8 cellular contexts compared by ENCODE assay signal in the genomic region with DNA sequence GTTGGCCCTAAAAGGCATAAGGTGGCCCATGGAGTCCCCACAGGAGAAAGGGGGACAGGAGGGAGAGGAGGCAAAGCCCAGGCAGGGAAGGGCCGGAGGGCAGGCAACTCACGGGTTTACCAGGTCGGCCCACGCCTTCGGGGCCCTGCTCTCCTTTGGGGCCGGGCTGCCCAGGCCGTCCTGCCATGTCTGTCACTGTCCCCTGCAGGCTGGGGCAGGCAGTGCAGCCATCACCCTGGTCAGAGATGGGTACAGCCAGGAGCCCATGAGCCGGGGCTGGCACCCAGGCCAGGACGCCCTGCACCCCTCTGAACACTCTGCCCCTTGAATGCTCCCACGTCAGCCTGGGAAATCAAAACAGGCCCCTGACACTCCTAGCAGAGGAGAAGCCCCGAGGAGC. TPM values are rescaled to one million over a fixed set of nuclear protein-coding genes. Genes with fewer than 3 reads are reported as not detected.
DNase-seq lines count a peak whose midpoint lies in the region; ATAC-seq and TF ChIP-seq lines count a peak whose summit lies in the region.

No MANE protein-coding gene starts in this region.

- no peak overlapping the region for H3K27ac ChIP-seq in HL-60 (replicated peaks)
- H3K27ac ChIP-seq in brain microvascular endothelial cell, result no peak overlapping the region
- H3K27ac ChIP-seq in tibial artery, result peak overlapping the region in 1 of 2 donors; percentile 21
- H3K27ac ChIP-seq in testis, result no peak overlapping the region

- H3K4me3 ChIP-seq in HL-60 (replicated peaks; ENCODE audit: insufficient read depth, low read length) (no peak overlapping the region), brain microvascular endothelial cell (ENCODE audit: low read depth, low read length) (no peak overlapping the region), mucosa of descending colon (no peak overlapping the region), tibial artery (no peak overlapping the region), testis (no peak overlapping the region)

- in situ Hi-C loops in brain microvascular endothelial cell (cut with HindIII; ENCODE audit: low pct_ligation_motif_present, low sequenced_read_pairs), result no loop called here

- H3K36me3 ChIP-seq in brain microvascular endothelial cell (replicated peaks) (peaks cover 4% of the 10 kb centered on the region), mucosa of descending colon (ENCODE audit: low read depth) (no peaks in the 10 kb centered on the region), tibial artery (peaks cover 0 to 88% (median 54%) of the 10 kb centered on the region in 3 donors), testis (ENCODE audit: low read depth, missing control alignments) (no peaks in the 10 kb centered on the region)

- H3K9me3 ChIP-seq in mucosa of descending colon (no peaks in the 10 kb centered on the region), tibial artery (no peaks in the 10 kb centered on the region), testis (no peaks in the 10 kb centered on the region)

- peak; percentile 90 for ATAC-seq in mucosa of descending colon

- WGBS in testis, 2 donors, result 82 to 100% methylated on average over 2 to 11 of the region's 11 CpGs

- peak; percentile 19 for TF ChIP-seq CTCF in HL-60 (IDR thresholded peaks at IDR 0.05; ENCODE audit: insufficient read depth, low read length)
- TF ChIP-seq CTCF in brain microvascular endothelial cell (IDR thresholded peaks at IDR 0.05; ENCODE audit: low read depth, low read length, missing control alignments), result peak; percentile 60
- TF ChIP-seq CTCF in mucosa of descending colon (IDR thresholded peaks at IDR 0.05), result peak; percentile 33
- TF ChIP-seq CTCF in tibial artery (IDR thresholded peaks at IDR 0.05), result peak in 1 of 2 experiments; percentile 13
- TF ChIP-seq CTCF in testis (IDR thresholded peaks at IDR 0.05), result peak in 1 of 3 experiments; percentile 10

- intact Hi-C loops in mucosa of descending colon (cut with DNase I, micrococcal nuclease) (no loop called here), tibial artery (cut with DNase I; ENCODE audit: low total_unique reads) (no loop called here), testis (cut with DNase I; ENCODE audit: low total_unique reads) (no loop called here)

- H3K4me1 ChIP-seq in mucosa of descending colon (ENCODE audit: low read depth), result no peaks in the 10 kb centered on the region
- H3K4me1 ChIP-seq in tibial artery, result peaks cover 0 to 5% (median 2%) of the 10 kb centered on the region in 4 donors
- no peaks in the 10 kb centered on the region for H3K4me1 ChIP-seq in testis

- H3K27me3 ChIP-seq in HL-60 (ENCODE audit: insufficient read depth, poor library complexity, severe bottlenecking) (peaks cover 2% of the 10 kb centered on the region), brain microvascular endothelial cell (replicated peaks) (no peaks in the 10 kb centered on the region), tibial artery (no peaks in the 10 kb centered on the region), testis (no peaks in the 10 kb centered on the region)

- no peak for TF ChIP-seq POLR2A in testis (IDR thresholded peaks at IDR 0.05)

- DNase-seq in COLO668 (lab: John Stamatoyannopoulos, UW; ENCODE audit: unreplicated experiment), result peak; percentile 58
- peak in 1 of 2 experiments; percentile 16 for DNase-seq in HL-60 (ENCODE audit: low read depth in 1 of 2, low spot score in 1 of 2)
- DNase-seq in brain microvascular endothelial cell, result no peak
- peak in 2 of 3 donors; percentile 69 to 75 for DNase-seq in mucosa of descending colon
- DNase-seq in NCI-H2171 (lab: John Stamatoyannopoulos, UW), result no peak
- DNase-seq in tibial artery, result no peak
- no peak for DNase-seq in testis
- DNase-seq in ecto neural progenitor cell (ENCODE audit: low spot score), result no peak

RNA-seq across cellular contexts. Expression of gene COL16A1, which starts 19.8 kb away (rescaled TPM):
- total RNA-seq in mucosa of descending colon, result 10 to 100 TPM; 11.2 to 62.9 (median 19.3) TPM
- total RNA-seq in testis, result 100 to 1,000 TPM; 101 to 120 TPM
- polyA plus RNA-seq in testis (ENCODE audit: insufficient read depth, low read depth, low replicate concordance), result 96.4 TPM

RNA-seq across cellular contexts. Expression of gene PEF1, which starts 39.3 kb away (rescaled TPM):
- 10 to 100 TPM; 47.5 to 54.5 (median 52.9) TPM for total RNA-seq in mucosa of descending colon
- 100 to 1,000 TPM in 1 of 2 donors, 10 to 100 TPM in 1; 73.5 to 124 TPM for total RNA-seq in testis
- polyA plus RNA-seq in testis (ENCODE audit: insufficient read depth, low read depth, low replicate concordance), result 81.4 TPM

Comparison
In these comparisons a context has a peak if more than half of its experiments do, and no peak if none do; other contexts are left out.
1. DNase-seq: peak in COLO668 (single experiment) and mucosa of descending colon (2 of 3); none in brain microvascular endothelial cell (single experiment), NCI-H2171 (single experiment), tibial artery (0 of 2), testis (single experiment) and ecto neural progenitor cell (single experiment).